ENCODE assay signal across 8 cellular contexts in genomic region chr1:174040387-174040786, GRCh38. TPM values are rescaled to one million over a fixed set of nuclear protein-coding genes. Genes with fewer than 3 reads are reported as not detected.
A peak's percentile ranks its signal among the peaks of the same experiment; 100 is the strongest.
DNase-seq lines count a peak whose midpoint lies in the region; ATAC-seq and TF ChIP-seq lines count a peak whose summit lies in the region.

No MANE protein-coding gene starts in this region.

- no peaks in the 10 kb centered on the region for H3K27me3 ChIP-seq in hepatocyte
- H3K27me3 ChIP-seq in left lung: no peaks in the 10 kb centered on the region
- no peaks in the 10 kb centered on the region for H3K27me3 ChIP-seq in GM23338 (ENCODE audit: insufficient read depth)

- H3K4me1 ChIP-seq in hepatocyte (ENCODE audit: insufficient read depth) (no peaks in the 10 kb centered on the region), left lung (peaks cover 0 to 2% of the 10 kb centered on the region in 2 donors), GM23338 (ENCODE audit: insufficient read depth) (no peaks in the 10 kb centered on the region)

- H3K4me3 ChIP-seq in hepatocyte (no peak overlapping the region), left lung (no peak overlapping the region), GM23338 (no peak overlapping the region)

- H3K27me3 Mint-ChIP-seq in endothelial cell (ENCODE audit: unreplicated experiment) (no peaks in the 10 kb centered on the region), GM23338 (ENCODE audit: insufficient read depth, low read depth, poor library complexity) (peaks cover 4% of the 10 kb centered on the region)

- H3K4me1 Mint-ChIP-seq in endothelial cell (ENCODE audit: unreplicated experiment): peaks cover 32% of the 10 kb centered on the region
- no peaks in the 10 kb centered on the region for H3K4me1 Mint-ChIP-seq in GM23338

- H3K27ac Mint-ChIP-seq in endothelial cell (ENCODE audit: unreplicated experiment) (no peak overlapping the region), GM23338 (no peak overlapping the region)

- intact Hi-C loops in left lung (cut with DNase I): no loop called here

- H3K9me3 ChIP-seq in hepatocyte (ENCODE audit: low read depth) (no peaks in the 10 kb centered on the region), left lung (no peaks in the 10 kb centered on the region)

- H3K9me3 Mint-ChIP-seq in endothelial cell (ENCODE audit: unreplicated experiment): no peaks in the 10 kb centered on the region
- H3K9me3 Mint-ChIP-seq in GM23338: no peaks in the 10 kb centered on the region

- ATAC-seq in left lung (no peak), left lobe of liver (no peak), GM23338 (no peak)

- H3K36me3 ChIP-seq in hepatocyte (replicated peaks; ENCODE audit: insufficient read depth, low read depth): no peaks in the 10 kb centered on the region
- no peaks in the 10 kb centered on the region for H3K36me3 ChIP-seq in left lung
- H3K36me3 ChIP-seq in GM23338 (ENCODE audit: insufficient read depth): no peaks in the 10 kb centered on the region

- H3K27ac ChIP-seq in hepatocyte (no peak overlapping the region), left lung (no peak overlapping the region), GM23338 (ENCODE audit: low read depth) (no peak overlapping the region)

- no peaks in the 10 kb centered on the region for H4K20me1 ChIP-seq in hepatocyte (ENCODE audit: insufficient read depth, poor library complexity, severe bottlenecking)
- 0 out of 2 replicates have a peak, but pooled peaks cover 3% of the 10 kb centered on the region for H4K20me1 ChIP-seq in GM23338 (replicated peaks; ENCODE audit: insufficient read depth)

- no peaks in the 10 kb centered on the region for H3K79me2 ChIP-seq in hepatocyte
- no peaks in the 10 kb centered on the region for H3K79me2 ChIP-seq in GM23338 (replicated peaks; ENCODE audit: insufficient read depth)

- H3K36me3 Mint-ChIP-seq in endothelial cell (ENCODE audit: low read depth, unreplicated experiment) (no peaks in the 10 kb centered on the region), GM23338 (ENCODE audit: low read depth) (no peaks in the 10 kb centered on the region)

- peak; percentile 84 for DNase-seq in DMS 273 treated with DMSO at 0.1 percent for 48 hours (lab: John Stamatoyannopoulos, UW)
- DNase-seq in NCI-H1436 (lab: John Stamatoyannopoulos, UW): peak; percentile 59
- peak; percentile 87 to 91 for DNase-seq in SHP77 (lab: John Stamatoyannopoulos, UW)
- DNase-seq in hepatocyte (ENCODE audit: low spot score): peak; percentile 12
- no peak for DNase-seq in left lung
- DNase-seq in left lobe of liver (ENCODE audit: low spot score): no peak
- DNase-seq in endothelial cell (ENCODE audit: low spot score): no peak
- no peak for DNase-seq in GM23338 (ENCODE audit: low spot score)

- no peaks in the 10 kb centered on the region for H3F3A ChIP-seq in GM23338 (replicated peaks; ENCODE audit: low read depth)

- 95% methylated on average over 2 of the region's 2 CpGs for WGBS in hepatocyte (ENCODE audit: low lambda C conversion rate, missing lambda C conversion rate)

- H2AFZ ChIP-seq in hepatocyte (no peak overlapping the region), GM23338 (no peak overlapping the region)

- no peaks in the 10 kb centered on the region for H3K9me2 ChIP-seq in hepatocyte (replicated peaks; ENCODE audit: insufficient read depth)
- H3K9me2 ChIP-seq in GM23338 (ENCODE audit: insufficient read depth): peaks cover 7% of the 10 kb centered on the region; the same call in 1 of the 2 replicates

- no peak for TF ChIP-seq CTCF in hepatocyte (IDR thresholded peaks at IDR 0.05; ENCODE audit: poor library complexity)
- no peak for TF ChIP-seq CTCF in left lung (IDR thresholded peaks at IDR 0.05)
- no peak for TF ChIP-seq CTCF in endothelial cell (IDR thresholded peaks at IDR 0.05; ENCODE audit: unreplicated experiment)
- TF ChIP-seq CTCF in GM23338 (conservative IDR thresholded peaks at IDR 0.05; ENCODE audit: low read depth in 2 of 2): no peak

- no peak overlapping the region for H3K4me2 ChIP-seq in hepatocyte
- no peak overlapping the region for H3K4me2 ChIP-seq in GM23338

- H3K4me3 Mint-ChIP-seq in endothelial cell (ENCODE audit: unreplicated experiment): no peak overlapping the region
- no peak overlapping the region for H3K4me3 Mint-ChIP-seq in GM23338

TF ChIP-seq in GM23338, 12 proteins besides CTCF, POLR2A, EP300 and RAD21 (continues in another document):
- TF ChIP-seq, protein P1, sequence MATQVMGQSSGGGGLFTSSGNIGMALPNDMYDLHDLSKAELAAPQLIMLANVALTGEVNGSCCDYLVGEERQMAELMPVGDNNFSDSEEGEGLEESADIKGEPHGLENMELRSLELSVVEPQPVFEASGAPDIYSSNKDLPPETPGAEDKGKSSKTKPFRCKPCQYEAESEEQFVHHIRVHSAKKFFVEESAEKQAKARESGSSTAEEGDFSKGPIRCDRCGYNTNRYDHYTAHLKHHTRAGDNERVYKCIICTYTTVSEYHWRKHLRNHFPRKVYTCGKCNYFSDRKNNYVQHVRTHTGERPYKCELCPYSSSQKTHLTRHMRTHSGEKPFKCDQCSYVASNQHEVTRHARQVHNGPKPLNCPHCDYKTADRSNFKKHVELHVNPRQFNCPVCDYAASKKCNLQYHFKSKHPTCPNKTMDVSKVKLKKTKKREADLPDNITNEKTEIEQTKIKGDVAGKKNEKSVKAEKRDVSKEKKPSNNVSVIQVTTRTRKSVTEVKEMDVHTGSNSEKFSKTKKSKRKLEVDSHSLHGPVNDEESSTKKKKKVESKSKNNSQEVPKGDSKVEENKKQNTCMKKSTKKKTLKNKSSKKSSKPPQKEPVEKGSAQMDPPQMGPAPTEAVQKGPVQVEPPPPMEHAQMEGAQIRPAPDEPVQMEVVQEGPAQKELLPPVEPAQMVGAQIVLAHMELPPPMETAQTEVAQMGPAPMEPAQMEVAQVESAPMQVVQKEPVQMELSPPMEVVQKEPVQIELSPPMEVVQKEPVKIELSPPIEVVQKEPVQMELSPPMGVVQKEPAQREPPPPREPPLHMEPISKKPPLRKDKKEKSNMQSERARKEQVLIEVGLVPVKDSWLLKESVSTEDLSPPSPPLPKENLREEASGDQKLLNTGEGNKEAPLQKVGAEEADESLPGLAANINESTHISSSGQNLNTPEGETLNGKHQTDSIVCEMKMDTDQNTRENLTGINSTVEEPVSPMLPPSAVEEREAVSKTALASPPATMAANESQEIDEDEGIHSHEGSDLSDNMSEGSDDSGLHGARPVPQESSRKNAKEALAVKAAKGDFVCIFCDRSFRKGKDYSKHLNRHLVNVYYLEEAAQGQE (IDR thresholded peaks at IDR 0.05; ENCODE audit: unreplicated experiment): no peak

RNA-seq across cellular contexts. Expression of gene RC3H1, which starts 18.2 kb away (rescaled TPM):
- total RNA-seq in hepatocyte (22.8 and 32.6 TPM in 2 replicates), left lung (10 to 100 TPM; 32.7 to 35.7 TPM), left lobe of liver (16.9 TPM), endothelial cell (ENCODE audit: unreplicated experiment) (56.7 TPM)
- polyA plus RNA-seq in hepatocyte (5.8 and 5.9 TPM in 2 replicates), GM23338 (2016; fragmentation: Nextera tagmentation; extraction: Ambion mirVana) (4.7 and 6.8 TPM in 2 replicates)
- total RNA-seq in GM23338 (2014; rRNA removed; shearing (Covaris generic)): 21.6 and 24.5 TPM in 2 replicates

Comparison
In these comparisons a context has a peak if more than half of its experiments do, and no peak if none do; other contexts are left out.
1. DNase-seq: peak in DMS 273 treated with DMSO at 0.1 percent for 48 hours (single experiment), NCI-H1436 (single experiment), SHP77 (2 of 2) and hepatocyte (single experiment); none in left lung (0 of 2), left lobe of liver (single experiment), endothelial cell (single experiment) and GM23338 (single experiment).